30 cellular contexts compared by ENCODE assay signal in the genomic region with DNA sequence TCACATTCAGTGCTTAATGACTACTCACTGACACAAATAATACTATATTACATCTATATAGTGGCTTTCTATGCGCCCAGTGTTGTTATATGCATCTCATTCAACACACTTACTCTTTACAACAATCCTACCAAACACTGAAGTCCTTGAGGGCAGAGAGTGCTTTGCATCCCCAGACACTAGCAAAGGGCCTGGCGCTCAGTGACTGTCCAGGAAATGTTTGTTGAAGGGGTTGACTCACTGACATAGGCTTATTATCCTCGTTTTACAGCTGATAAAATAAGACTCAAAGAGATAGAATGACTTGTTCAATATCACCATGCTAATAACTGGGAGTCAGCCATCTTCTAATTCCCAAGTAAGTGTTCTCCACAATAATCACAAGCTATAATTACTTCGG.
"Had no signal": no experiment of that assay in that cellular context is flagged by ENCODE, and none has a peak within 500 bp of the region (broad histone marks: within the 10 kb centered on the region; RNA-seq: fewer than 3 reads in every experiment).

No MANE protein-coding gene starts in this region.

- H3K27me3 ChIP-seq: gastroesophageal sphincter, neutrophil, ovary, sigmoid colon, upper lobe of left lung, vagina had no signal

- H3K4me1 ChIP-seq: gastroesophageal sphincter, lower lobe of right lung, prostate gland, sigmoid colon, upper lobe of left lung, vagina had no signal

- DNase-seq: activated CD4-positive, alpha-beta T cell treated with anti-CD3 and anti-CD28 coated beads for 1 hour; activated CD4-positive, alpha-beta T cell treated with anti-CD3 and anti-CD28 coated beads, Interleukin-2, amount 10 ng/mL, durations not matched to agents 7 days and 5 days; activated CD8-positive, alpha-beta memory T cell treated with anti-CD3 and anti-CD28 coated beads, Interleukin-2, amount 10 ng/mL, durations not matched to agents 7 days and 5 days; activated CD8-positive, alpha-beta T cell treated with anti-CD3 and anti-CD28 coated beads for 36 hours; activated naive CD8-positive, alpha-beta T cell treated with anti-CD3 and anti-CD28 coated beads, Interleukin-2, amount 50 U/mL, for 24 hours; activated T-cell treated with anti-CD3 and anti-CD28 coated beads, Interleukin-2, amount 50 U/mL, for 48 hours; amygdala; effector CD8-positive, alpha-beta T cell; erythroblast; hippocampal formation; kidney glomerular epithelial cell; lower lobe of right lung; naive B cell; nephron progenitor cell; ovary; sigmoid colon; small intestine; stimulated activated CD4-positive, alpha-beta T cell treated with anti-CD3 and anti-CD28 coated beads, Interleukin-1b, Interleukin-23, amount 100 ng/mL, for 48 hours; stimulated activated CD4-positive, alpha-beta T cell treated with anti-CD3 and anti-CD28 coated beads, Interleukin-4, amount 100 ng/mL, for 4 hours; stimulated activated CD8-positive, alpha-beta memory T cell treated with anti-CD3 and anti-CD28 coated beads, Interleukin-4, amount 100 ng/mL, for 48 hours; stimulated activated naive CD8-positive, alpha-beta T cell treated with anti-CD3 and anti-CD28 coated beads, Interleukin-15, amount 100 ng/mL, for 72 hours; substantia nigra; T-helper 2 cell; upper lobe of left lung had no signal

- FAIRE-seq: colon, endometrium, small intestine had no signal

- H3K9me3 ChIP-seq: gastroesophageal sphincter, lower lobe of right lung, neutrophil, ovary, prostate gland, sigmoid colon, upper lobe of left lung, vagina had no signal

- H3K27ac ChIP-seq: gastroesophageal sphincter, lower lobe of right lung, neutrophil, ovary, prostate gland, sigmoid colon, vagina had no signal

- H3K36me3 ChIP-seq: gastroesophageal sphincter, lower lobe of right lung, neutrophil, ovary, prostate gland, sigmoid colon, vagina had no signal

- H3K4me3 ChIP-seq: gastroesophageal sphincter, lower lobe of right lung, ovary, prostate gland, sigmoid colon, upper lobe of left lung, vagina had no signal
